ENCODE assay signal across 27 cellular contexts in genomic region chrX:10062980-10063379, GRCh38.
"Had no signal": no experiment of that assay in that cellular context is flagged by ENCODE, and none has a peak within 500 bp of the region (broad histone marks: within the 10 kb centered on the region; RNA-seq: fewer than 3 reads in every experiment).

No MANE protein-coding gene starts in this region.

- H3K27me3 ChIP-seq: adrenal gland, body of pancreas, esophagus muscularis mucosa, neural progenitor cell, right atrium auricular region, spleen, testis, transverse colon, vagina had no signal

- DNase-seq: activated CD4-positive, alpha-beta T cell treated with anti-CD3 and anti-CD28 coated beads for 36 hours; activated CD4-positive, CD25-positive, alpha-beta regulatory T cell; activated CD8-positive, alpha-beta memory T cell treated with anti-CD3 and anti-CD28 coated beads, Interleukin-2, amount 10 ng/mL, durations not matched to agents 7 days and 5 days; activated CD8-positive, alpha-beta T cell treated with anti-CD3 and anti-CD28 coated beads, Interleukin-2, amount 10 ng/mL, durations not matched to agents 7 days and 5 days; activated naive CD4-positive, alpha-beta T cell treated with anti-CD3 and anti-CD28 coated beads for 36 hours; activated naive CD8-positive, alpha-beta T cell treated with anti-CD3 and anti-CD28 coated beads for 36 hours; activated T-cell treated with anti-CD3 and anti-CD28 coated beads, Interleukin-2, amount 50 U/mL, for 48 hours; adrenal gland; aorta; body of pancreas; cortex of kidney; effector memory CD8-positive, alpha-beta T cell; mesenchymal stem cell; natural killer cell; occipital lobe; spleen; stimulated activated naive CD4-positive, alpha-beta T cell; T-cell; testis; transverse colon had no signal

- H3K9me3 ChIP-seq: adrenal gland, body of pancreas, esophagus muscularis mucosa, right atrium auricular region, spleen, testis, transverse colon, vagina had no signal

- FAIRE-seq: frontal cortex, islet of Langerhans had no signal

- H3K27ac ChIP-seq: adrenal gland, body of pancreas, esophagus muscularis mucosa, neural progenitor cell, parathyroid adenoma, right atrium auricular region, spleen, testis, transverse colon, vagina had no signal

- H2AFZ ChIP-seq: neural progenitor cell, parathyroid adenoma had no signal

- ATAC-seq: activated CD4-positive, alpha-beta T cell treated with anti-CD3 and anti-CD28 coated beads for 36 hours; activated CD8-positive, alpha-beta memory T cell treated with anti-CD3 and anti-CD28 coated beads, Interleukin-2, amount 10 ng/mL, durations not matched to agents 7 days and 5 days; activated CD8-positive, alpha-beta T cell treated with anti-CD3 and anti-CD28 coated beads, Interleukin-2, amount 10 ng/mL, durations not matched to agents 7 days and 5 days; body of pancreas; effector memory CD8-positive, alpha-beta T cell; natural killer cell; T-cell had no signal

- H3K4me2 ChIP-seq: neural progenitor cell had no signal

- H3K79me2 ChIP-seq: parathyroid adenoma had no signal

- H3K4me1 ChIP-seq: adrenal gland, neural progenitor cell, parathyroid adenoma, right atrium auricular region, spleen, testis, transverse colon, vagina had no signal

- H3K4me3 ChIP-seq: adrenal gland, body of pancreas, esophagus muscularis mucosa, neural progenitor cell, right atrium auricular region, spleen, testis, transverse colon, vagina had no signal

- H3K36me3 ChIP-seq: transverse colon, vagina had no signal

- H3K9ac ChIP-seq: neural progenitor cell, parathyroid adenoma had no signal
